In the genomic region with DNA sequence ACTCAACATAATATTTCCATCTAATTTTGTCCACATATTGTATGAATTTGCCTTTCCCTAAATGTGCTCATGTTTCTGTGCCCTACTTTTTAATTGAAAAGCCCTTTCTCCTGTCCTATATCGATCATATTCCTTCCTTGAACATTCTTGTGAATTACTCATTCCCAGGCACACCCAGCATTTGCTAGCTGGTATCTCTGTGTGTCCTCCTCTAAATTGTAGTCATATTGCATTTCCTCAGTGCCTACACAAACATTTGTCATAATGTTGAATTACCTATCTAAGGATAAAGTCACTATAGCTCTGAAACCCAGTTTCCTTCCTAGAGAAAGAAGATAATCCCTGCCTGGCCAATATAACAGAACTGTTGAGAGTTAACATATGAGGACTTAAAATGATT, we compare ENCODE assay signal across 23 cellular contexts. TPM values are rescaled to one million over a fixed set of nuclear protein-coding genes. Genes with fewer than 3 reads are reported as not detected.
"Had no signal": no experiment of that assay in that cellular context is flagged by ENCODE, and none has a peak within 500 bp of the region (broad histone marks: within the 10 kb centered on the region; RNA-seq: fewer than 3 reads in every experiment).

No MANE protein-coding gene starts in this region.

- FAIRE-seq: islet of Langerhans, urothelium cell line had no signal

- H3K4me3 ChIP-seq: gastrocnemius medialis, heart right ventricle, ovary, right atrium auricular region, sigmoid colon, smooth muscle cell, suprapubic skin, thyroid gland had no signal

- ATAC-seq: effector memory CD8-positive, alpha-beta T cell; gastrocnemius medialis; heart right ventricle; left lobe of liver; natural killer cell; stimulated activated effector memory CD8-positive, alpha-beta T cell treated with anti-CD3 and anti-CD28 coated beads, Interleukin-12 subunit alpha, Interleukin-12 subunit beta, amount 100 ng/mL, for 72 hours; stimulated activated naive CD8-positive, alpha-beta T cell treated with anti-CD3 and anti-CD28 coated beads, Interleukin-15, Interleukin-2, amounts not matched to agents 100 U/mL and 50 U/mL, for 24 hours had no signal

- H3K27ac Mint-ChIP-seq: effector memory CD8-positive, alpha-beta T cell; natural killer cell; stimulated activated effector memory CD8-positive, alpha-beta T cell treated with anti-CD3 and anti-CD28 coated beads, Interleukin-12 subunit alpha, Interleukin-12 subunit beta, amount 100 ng/mL, for 72 hours; type B pancreatic cell had no signal

- H3K27me3 ChIP-seq: gastrocnemius medialis, heart right ventricle, ovary, right atrium auricular region, sigmoid colon, suprapubic skin, thyroid gland had no signal

- H3K4me1 Mint-ChIP-seq: natural killer cell; stimulated activated effector memory CD8-positive, alpha-beta T cell treated with anti-CD3 and anti-CD28 coated beads, Interleukin-12 subunit alpha, Interleukin-12 subunit beta, amount 100 ng/mL, for 72 hours had no signal

- H3K36me3 Mint-ChIP-seq: stimulated activated effector memory CD8-positive, alpha-beta T cell treated with anti-CD3 and anti-CD28 coated beads, Interleukin-12 subunit alpha, Interleukin-12 subunit beta, amount 100 ng/mL, for 72 hours; type B pancreatic cell had no signal

- H3K4me1 ChIP-seq: gastrocnemius medialis, heart right ventricle, right atrium auricular region, sigmoid colon, suprapubic skin, thyroid gland had no signal

- H3K27me3 Mint-ChIP-seq: effector memory CD8-positive, alpha-beta T cell; type B pancreatic cell had no signal

- H3K4me3 Mint-ChIP-seq: effector memory CD8-positive, alpha-beta T cell; natural killer cell; neural crest cell; stimulated activated effector memory CD8-positive, alpha-beta T cell treated with anti-CD3 and anti-CD28 coated beads, Interleukin-12 subunit alpha, Interleukin-12 subunit beta, amount 100 ng/mL, for 72 hours; type B pancreatic cell had no signal

- DNase-seq: effector memory CD8-positive, alpha-beta T cell; erythroblast; gastrocnemius medialis; heart right ventricle; hypothalamus; kidney glomerular epithelial cell; natural killer cell; nucleus accumbens; ovary; sigmoid colon; stimulated activated CD4-positive, alpha-beta T cell treated with anti-CD3 and anti-CD28 coated beads, Interleukin-2, amount 100 ng/mL, for 48 hours; stimulated activated CD8-positive, alpha-beta memory T cell treated with anti-CD3 and anti-CD28 coated beads, Interleukin-4, amount 100 ng/mL, for 48 hours; stimulated activated naive CD8-positive, alpha-beta T cell treated with anti-CD3 and anti-CD28 coated beads, Interleukin-15, Interleukin-2, amounts not matched to agents 100 U/mL and 50 U/mL, for 24 hours; thyroid gland had no signal

- H3K9me3 ChIP-seq: gastrocnemius medialis, ovary, right atrium auricular region, sigmoid colon, suprapubic skin, thyroid gland had no signal

- H3K36me3 ChIP-seq: ovary had no signal

- H3K9me3 Mint-ChIP-seq: type B pancreatic cell had no signal

- H3K27ac ChIP-seq: gastrocnemius medialis, heart right ventricle, ovary, right atrium auricular region, sigmoid colon, suprapubic skin, thyroid gland had no signal

RNA-seq across cellular contexts. Expression of gene TBX15, which starts 39.6 kb away (rescaled TPM):
- total RNA-seq: natural killer cell had no signal
